Comparison of ENCODE assay signal across 29 cellular contexts in the genomic region with DNA sequence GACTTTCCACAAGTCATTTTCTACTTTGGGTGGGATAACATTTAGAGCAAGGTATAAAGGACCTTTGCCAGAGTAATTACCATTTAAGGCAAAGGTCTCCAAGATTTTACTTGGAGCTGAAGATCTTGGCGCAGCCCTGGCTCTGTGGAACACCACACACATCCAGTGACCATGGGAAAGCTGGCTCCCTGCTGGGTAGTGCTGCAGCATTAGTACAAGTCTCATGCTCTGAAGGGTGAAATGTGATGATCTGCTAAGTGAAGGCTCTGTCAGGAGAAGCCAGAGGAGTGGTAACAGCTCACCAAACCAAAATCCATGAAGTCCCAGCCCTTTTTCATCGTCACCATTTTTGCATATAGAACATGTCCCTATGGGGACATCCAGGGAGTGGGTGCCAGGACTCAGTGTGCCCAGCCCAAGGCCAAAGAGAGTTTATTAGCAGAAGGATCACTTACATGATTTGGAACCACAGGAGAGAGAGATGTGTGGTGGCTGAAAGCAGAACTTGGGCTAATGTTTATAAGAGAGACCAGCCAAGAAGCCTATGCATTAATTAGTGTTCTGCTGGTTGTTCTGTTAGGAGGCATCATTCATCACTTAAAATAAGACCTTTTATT.
"Had no signal": no experiment of that assay in that cellular context is flagged by ENCODE, and none has a peak within 500 bp of the region (broad histone marks: within the 10 kb centered on the region; RNA-seq: fewer than 3 reads in every experiment).

No MANE protein-coding gene starts in this region.

- H3K27ac Mint-ChIP-seq: activated CD8-positive, alpha-beta T cell treated with anti-CD3 and anti-CD28 coated beads for 36 hours; activated naive CD4-positive, alpha-beta T cell treated with anti-CD3 and anti-CD28 coated beads, Interleukin-2, amount 50 U/mL, for 24 hours; activated T-helper 17 cell treated with anti-CD3 and anti-CD28 coated beads, Interleukin-2, amount 50 U/mL, for 72 hours; brain; effector memory CD8-positive, alpha-beta T cell; naive thymus-derived CD8-positive, alpha-beta T cell; T-helper 17 cell; type B pancreatic cell had no signal

- H3K4me3 ChIP-seq: cardiac muscle cell, heart right ventricle, lower lobe of right lung, thoracic aorta, vagina had no signal

- H3K9me3 Mint-ChIP-seq: activated naive CD4-positive, alpha-beta T cell treated with anti-CD3 and anti-CD28 coated beads, Interleukin-2, amount 50 U/mL, for 24 hours; effector memory CD8-positive, alpha-beta T cell; type B pancreatic cell had no signal

- H3K4me3 Mint-ChIP-seq: activated CD8-positive, alpha-beta T cell treated with anti-CD3 and anti-CD28 coated beads for 36 hours; activated naive CD4-positive, alpha-beta T cell treated with anti-CD3 and anti-CD28 coated beads, Interleukin-2, amount 50 U/mL, for 24 hours; activated T-cell treated with anti-CD3 and anti-CD28 coated beads, Interleukin-2, amount 50 U/mL, for 4 hours; activated T-helper 17 cell treated with anti-CD3 and anti-CD28 coated beads, Interleukin-2, amount 50 U/mL, for 72 hours; brain; effector memory CD8-positive, alpha-beta T cell; naive thymus-derived CD8-positive, alpha-beta T cell; neural crest cell; T-helper 17 cell; type B pancreatic cell had no signal

- H3K27me3 ChIP-seq: cardiac muscle cell, heart right ventricle, vagina had no signal

- H3K4me1 ChIP-seq: vagina had no signal

- H3K27me3 Mint-ChIP-seq: activated CD8-positive, alpha-beta T cell treated with anti-CD3 and anti-CD28 coated beads for 36 hours; activated naive CD4-positive, alpha-beta T cell treated with anti-CD3 and anti-CD28 coated beads, Interleukin-2, amount 50 U/mL, for 24 hours; activated T-helper 17 cell treated with anti-CD3 and anti-CD28 coated beads, Interleukin-2, amount 50 U/mL, for 72 hours; brain; effector memory CD8-positive, alpha-beta T cell; naive thymus-derived CD8-positive, alpha-beta T cell; T-helper 17 cell; type B pancreatic cell had no signal

- H3K36me3 ChIP-seq: cardiac muscle cell, heart right ventricle, lower lobe of right lung, thoracic aorta, vagina had no signal

- H3K27ac ChIP-seq: cardiac muscle cell, lower lobe of right lung, vagina had no signal

- DNase-seq: activated CD4-positive, alpha-beta T cell treated with anti-CD3 and anti-CD28 coated beads for 1 hour; activated CD4-positive, alpha-beta T cell treated with anti-CD3 and anti-CD28 coated beads, Interleukin-2, amount 50 U/mL, for 1 hour; activated CD8-positive, alpha-beta T cell treated with anti-CD3 and anti-CD28 coated beads for 36 hours; activated gamma-delta T cell treated with Interleukin-2 at 50 U/mL for 16 hours; activated T-cell treated with anti-CD3 and anti-CD28 coated beads, Interleukin-2, amount 50 U/mL, for 4 hours; anterior cingulate cortex; cerebellar nuclear complex; cortex of kidney; effector memory CD8-positive, alpha-beta T cell; foreskin fibroblast; heart right ventricle; lower lobe of right lung; mesenchymal stem cell; naive thymus-derived CD8-positive, alpha-beta T cell; nucleus accumbens; right cardiac atrium; stimulated activated CD4-positive, alpha-beta T cell treated with anti-CD3 and anti-CD28 coated beads, Interleukin-12 subunit alpha, Interleukin-12 subunit beta, amount 100 ng/mL, for 4 hours; stimulated activated CD4-positive, alpha-beta T cell treated with anti-CD3 and anti-CD28 coated beads, Interleukin-4, amount 100 ng/mL, for 1 hour; stimulated activated naive CD8-positive, alpha-beta T cell treated with anti-CD3 and anti-CD28 coated beads, Interleukin-15, Interleukin-2, amounts not matched to agents 100 U/mL and 50 U/mL, for 24 hours; T-helper 17 cell; T1000 had no signal

- H3K9me3 ChIP-seq: lower lobe of right lung, thoracic aorta, vagina had no signal

- ATAC-seq: activated CD8-positive, alpha-beta T cell treated with anti-CD3 and anti-CD28 coated beads for 36 hours; activated T-cell treated with anti-CD3 and anti-CD28 coated beads, Interleukin-2, amount 50 U/mL, for 4 hours; activated T-helper 17 cell treated with anti-CD3 and anti-CD28 coated beads, Interleukin-2, amount 50 U/mL, for 72 hours; effector memory CD8-positive, alpha-beta T cell; heart right ventricle; naive thymus-derived CD8-positive, alpha-beta T cell; right cardiac atrium; stimulated activated naive CD8-positive, alpha-beta T cell treated with anti-CD3 and anti-CD28 coated beads, Interleukin-15, Interleukin-2, amounts not matched to agents 100 U/mL and 50 U/mL, for 24 hours; T-helper 17 cell had no signal

- H3K4me1 Mint-ChIP-seq: activated naive CD4-positive, alpha-beta T cell treated with anti-CD3 and anti-CD28 coated beads, Interleukin-2, amount 50 U/mL, for 24 hours; activated T-helper 17 cell treated with anti-CD3 and anti-CD28 coated beads, Interleukin-2, amount 50 U/mL, for 72 hours; brain; naive thymus-derived CD8-positive, alpha-beta T cell; neural crest cell had no signal
